7 cellular contexts compared by ENCODE assay signal in genomic region chr1:150575518-150576366, GRCh38. TPM values are rescaled to one million over a fixed set of nuclear protein-coding genes. Genes with fewer than 3 reads are reported as not detected.
A peak's percentile ranks its signal among the peaks of the same experiment; 100 is the strongest.
DNase-seq lines count a peak whose midpoint lies in the region; ATAC-seq, FAIRE-seq and TF ChIP-seq lines count a peak whose summit lies in the region.

No MANE protein-coding gene starts in this region.

- no peak for FAIRE-seq in small intestine (lab: Jason Lieb, UNC)

- H3K4me3 ChIP-seq in HCT116 (replicated peaks in 1 of 2; ENCODE audit: low read depth in 1 of 2, low read length in 2 of 2) (no peak overlapping the region), SK-N-SH (ENCODE audit: low read depth in 2 of 2, low read length in 1 of 2) (peak overlapping the region; percentile 95 to 98), fibroblast of the aortic adventitia (ENCODE audit: low read depth, low read length) (peak overlapping the region; percentile 99), small intestine (ENCODE audit: low read depth in 1 of 2, low read length in 2 of 2) (peak overlapping the region; percentile 37 to 84)

- TF ChIP-seq CTCF in HCT116 (IDR thresholded peaks at IDR 0.05 in 2 of 3, conservative IDR thresholded peaks at IDR 0.05 in 1 of 3; ENCODE audit: borderline replicate concordance in 1 of 3, insufficient read depth in 1 of 3, low read depth in 2 of 3, low read length in 2 of 3) (no peak), SK-N-SH (IDR thresholded peaks at IDR 0.05) (no peak), fibroblast of the aortic adventitia (IDR thresholded peaks at IDR 0.05; ENCODE audit: insufficient read depth, low read length) (no peak)

- CTCF ChIA-PET in HCT116 (lab: Charles Lee) (no interaction called here), SK-N-SH (lab: Yijun Ruan, JAX) (interaction anchor here (1.0 to 13.4 kb wide), 3 partner anchors 14 to 199 kb away, joined by 3 to 142 read pairs (median 4); no protein-coding TSS in a partner anchor)

- H3K9me3 ChIP-seq in HCT116 (ENCODE audit: control insufficient read depth in 1 of 2, insufficient read depth in 1 of 2, low read depth in 1 of 2, low read length in 2 of 2): no peaks in the 10 kb centered on the region
- H3K9me3 ChIP-seq in SK-N-SH: no peaks in the 10 kb centered on the region
- H3K9me3 ChIP-seq in small intestine (ENCODE audit: control insufficient read depth, low read depth): no peaks in the 10 kb centered on the region

- TF ChIP-seq RAD21 in HCT116 (IDR thresholded peaks at IDR 0.05; ENCODE audit: low read depth) (no peak), SK-N-SH (IDR thresholded peaks at IDR 0.05; ENCODE audit: low read length) (no peak)

- H3K27ac ChIP-seq in HCT116 (ENCODE audit: low read depth, low read length) (peak overlapping the region; percentile 5; the same call in 1 of the 2 replicates), SK-N-SH (ENCODE audit: low read depth in 2 of 2, low read length in 1 of 2) (peak overlapping the region; percentile 29 to 100; a peak in 3 of 4 replicates), small intestine (ENCODE audit: low read depth in 1 of 2, low read length in 1 of 2) (peak overlapping the region; percentile 64 to 74)

- peaks cover 92% of the 10 kb centered on the region for H3K79me2 ChIP-seq in HCT116 (ENCODE audit: insufficient read depth, low read length)
- H3K79me2 ChIP-seq in SK-N-SH (ENCODE audit: insufficient read depth): peaks cover 98% of the 10 kb centered on the region

- peaks cover 58% of the 10 kb centered on the region for H4K20me1 ChIP-seq in HCT116 (ENCODE audit: insufficient read depth)
- H4K20me1 ChIP-seq in SK-N-SH (ENCODE audit: insufficient read depth): peaks cover 83% of the 10 kb centered on the region

- TF ChIP-seq EP300 in SK-N-SH (IDR thresholded peaks at IDR 0.05; ENCODE audit: borderline replicate concordance in 1 of 2, low read depth in 1 of 2, low read length in 1 of 2): no peak

- H2AFZ ChIP-seq in HCT116 (ENCODE audit: low read depth, low read length, poor library complexity, severe bottlenecking) (no peak overlapping the region), SK-N-SH (ENCODE audit: low read depth) (no peak overlapping the region)

- H3K36me3 ChIP-seq in HCT116 (ENCODE audit: control insufficient read depth in 1 of 2, insufficient read depth in 2 of 2, low read length in 2 of 2) (peaks cover 38 to 58% of the 10 kb centered on the region in 2 experiments), SK-N-SH (replicated peaks in 1 of 2; ENCODE audit: control insufficient read depth in 1 of 2, insufficient read depth in 2 of 2, low read length in 1 of 2) (peaks cover 58 to 81% of the 10 kb centered on the region in 2 experiments), small intestine (ENCODE audit: control insufficient read depth in 2 of 2, insufficient read depth in 2 of 2, low read length in 2 of 2) (peaks cover 13 to 16% of the 10 kb centered on the region in 2 donors)

- peak overlapping the region; percentile 86 for H3K4me2 ChIP-seq in HCT116 (ENCODE audit: low read length)
- peak overlapping the region; percentile 89 for H3K4me2 ChIP-seq in SK-N-SH

- intact Hi-C loops in HCT116 (cut with micrococcal nuclease): loop anchor here (5.0 kb wide), 1 partner anchor 402 kb away; no protein-coding TSS in a partner anchor

- peaks cover 81% of the 10 kb centered on the region for H3F3A ChIP-seq in SK-N-SH (replicated peaks; ENCODE audit: insufficient read depth)

- H3K9me2 ChIP-seq in HCT116 (ENCODE audit: insufficient read depth) (no peaks in the 10 kb centered on the region), SK-N-SH (no peaks in the 10 kb centered on the region)

- H3K9ac ChIP-seq in HCT116 (ENCODE audit: low read length) (no peak overlapping the region; the same call in 1 of the 2 replicates), SK-N-SH (peak overlapping the region; percentile 100)

- H3K4me1 ChIP-seq in HCT116 (ENCODE audit: control insufficient read depth in 1 of 2, insufficient read depth in 2 of 2, low read length in 2 of 2): peaks cover 33 to 71% of the 10 kb centered on the region in 2 experiments
- peaks cover 15 to 28% of the 10 kb centered on the region in 2 experiments; a peak in 3 of 4 replicates for H3K4me1 ChIP-seq in SK-N-SH (ENCODE audit: control insufficient read depth in 1 of 2, insufficient read depth in 2 of 2, low read depth in 1 of 2, low read length in 1 of 2)
- peaks cover 3 to 9% of the 10 kb centered on the region in 2 donors for H3K4me1 ChIP-seq in small intestine (ENCODE audit: control insufficient read depth in 2 of 2, insufficient read depth in 1 of 2, low read depth in 1 of 2, low read length in 1 of 2)

- RAD21 ChIA-PET in HCT116 (lab: Charles Lee; ENCODE audit: low non-redundant PET in 1 of 2, low total read pairs in 2 of 2, uncharacterized antibody in 2 of 2, unreplicated experiment in 2 of 2): no interaction called here

- no TSS peak for BruUV-seq in HCT116 (replicated peaks; lab: Mats Ljungman, UMichigan)

- DNase-seq in HCT116 (ENCODE audit: low read depth, low spot score): no peak
- no peak for DNase-seq in SK-N-SH
- peak; percentile 47 for DNase-seq in fibroblast of the aortic adventitia (ENCODE audit: low read depth)
- peak; percentile 14 for DNase-seq in small intestine
- DNase-seq in NCI-H187 (lab: John Stamatoyannopoulos, UW): no peak
- no peak for DNase-seq in islet precursor cell

- WGBS in SK-N-SH (ENCODE audit: low lambda C conversion rate): 7% methylated on average over 1 of the region's 1 CpG
- WGBS in small intestine, 3 donors: 0 to 8% (median 5%) methylated on average over 1 of the region's 1 CpG

- TF ChIP-seq POLR2A in HCT116 (IDR thresholded peaks at IDR 0.05; ENCODE audit: borderline replicate concordance, extremely low read depth, insufficient read depth, insufficient read length): no peak

- ATAC-seq in HCT116 (no peak), GM21381 (IDR thresholded peaks at IDR 0.05; ENCODE audit: unreplicated experiment) (no peak)

- H3K27me3 ChIP-seq in HCT116 (ENCODE audit: insufficient read depth, low read length) (no peaks in the 10 kb centered on the region), SK-N-SH (ENCODE audit: insufficient read depth) (no peaks in the 10 kb centered on the region), small intestine (ENCODE audit: control insufficient read depth in 2 of 2, insufficient read depth in 2 of 2, low read length in 2 of 2) (no peaks in the 10 kb centered on the region)

- POLR2A ChIA-PET in HCT116 (lab: Charles Lee) (interaction anchor here (1.0 to 1.6 kb wide), 4 partner anchors 7 to 29 kb away, joined by 3 to 5 read pairs (median 4); no protein-coding TSS in a partner anchor), SK-N-SH (lab: Yijun Ruan, JAX) (interaction anchor here (7.0 kb wide), 1 partner anchor 11 kb away, joined by 149 read pairs; no protein-coding TSS in a partner anchor)

TF ChIP-seq in HCT116, 20 proteins besides CTCF, POLR2A, EP300 and RAD21:
- no peak for TF ChIP-seq POLR2AphosphoS5 (IDR thresholded peaks at IDR 0.05; ENCODE audit: low read depth, low read length)

TF ChIP-seq in SK-N-SH, 30 proteins besides CTCF, POLR2A, EP300 and RAD21 (continues in another document):
- TF ChIP-seq RFX5 (IDR thresholded peaks at IDR 0.05; ENCODE audit: low read length) (no peak), ZBTB33 (IDR thresholded peaks at IDR 0.05; ENCODE audit: borderline replicate concordance, low read depth) (no peak), MXI1 (IDR thresholded peaks at IDR 0.05; ENCODE audit: low read depth, low read length) (no peak), NFIC (IDR thresholded peaks at IDR 0.05; ENCODE audit: borderline replicate concordance) (no peak), RXRA (IDR thresholded peaks at IDR 0.05; ENCODE audit: borderline replicate concordance, low read depth) (no peak), SMC3 (IDR thresholded peaks at IDR 0.05; ENCODE audit: low read depth, low read length) (no peak)

RNA-seq across cellular contexts. Expression of gene MCL1, which starts 3.7 kb away (rescaled TPM):
- total RNA-seq in HCT116 (2021; ENCODE audit: unreplicated experiment) (146 TPM), fibroblast of the aortic adventitia (ENCODE audit: low replicate concordance) (130 and 212 TPM in 2 replicates)
- 91.8 and 97.3 TPM in 2 replicates for polyA plus RNA-seq in HCT116 (2012)
- polyA plus RNA-seq in SK-N-SH (2012; rRNA removed) (110 and 131 TPM in 2 replicates), small intestine (100 to 1,000 TPM in 2 of 3 donors, 10 to 100 TPM in 1; 87.0 to 110 (median 101) TPM)
- polyA plus RNA-seq in SK-N-SH (2012; cell fraction: cytosol; rRNA removed): 70.8 and 82.9 TPM in 2 replicates
- polyA plus RNA-seq in SK-N-SH (2012; cell fraction: nucleus; rRNA removed): 354 and 429 TPM in 2 replicates

RNA-seq across cellular contexts. Expression of gene ADAMTSL4, which starts 26.5 kb away (rescaled TPM):
- total RNA-seq in HCT116 (2021; ENCODE audit: unreplicated experiment) (4.3 TPM), fibroblast of the aortic adventitia (ENCODE audit: low replicate concordance) (11.9 and 13.0 TPM in 2 replicates)
- 2.5 and 4.3 TPM in 2 replicates for polyA plus RNA-seq in HCT116 (2012)
- polyA plus RNA-seq in SK-N-SH (2012; rRNA removed) (2.4 and 3.4 TPM in 2 replicates), small intestine (10 to 100 TPM in 1 of 3 donors, under 1 TPM in 2; 0.27 to 16.1 (median 0.45) TPM)
- polyA plus RNA-seq in SK-N-SH (2012; cell fraction: cytosol; rRNA removed): 1.9 and 3.0 TPM in 2 replicates
- polyA plus RNA-seq in SK-N-SH (2012; cell fraction: nucleus; rRNA removed): 11.2 and 16.1 TPM in 2 replicates

RNA-seq across cellular contexts. Expression of gene ENSA, which starts 53.7 kb away (rescaled TPM):
- total RNA-seq in HCT116 (2021; ENCODE audit: unreplicated experiment): 130 TPM
- 73.2 and 101 TPM in 2 replicates for polyA plus RNA-seq in HCT116 (2012)
- polyA plus RNA-seq in SK-N-SH (2012; rRNA removed): 47.4 and 56.3 TPM in 2 replicates
- 62.5 and 74.7 TPM in 2 replicates for polyA plus RNA-seq in SK-N-SH (2012; cell fraction: cytosol; rRNA removed)
- 32.5 and 33.7 TPM in 2 replicates for polyA plus RNA-seq in SK-N-SH (2012; cell fraction: nucleus; rRNA removed)
- total RNA-seq in fibroblast of the aortic adventitia (ENCODE audit: low replicate concordance): 82.1 and 156 TPM in 2 replicates
- 100 to 1,000 TPM; 143 to 188 (median 160) TPM for polyA plus RNA-seq in small intestine

Comparison
In these comparisons a context has a peak if more than half of its experiments do, and no peak if none do; other contexts are left out.
1. DNase-seq: peak in fibroblast of the aortic adventitia (single experiment) and small intestine (single experiment); none in HCT116 (single experiment), SK-N-SH (single experiment), NCI-H187 (0 of 2) and islet precursor cell (single experiment).
2. H3K27ac ChIP-seq: peak in every context shown above with its lines; median percentile 69 in small intestine; 64 in SK-N-SH; 5 in HCT116.
3. H3K4me3 ChIP-seq: peak in SK-N-SH (2 of 2), fibroblast of the aortic adventitia (single experiment) and small intestine (2 of 2); none in HCT116 (0 of 2).